ENCODE assay signal across 24 cellular contexts in genomic region chr1:163864207-163864606, GRCh38.
"Had no signal": no experiment of that assay in that cellular context is flagged by ENCODE, and none has a peak within 500 bp of the region (broad histone marks: within the 10 kb centered on the region; RNA-seq: fewer than 3 reads in every experiment).

No MANE protein-coding gene starts in this region.

- H2AFZ ChIP-seq: hepatocyte, neural progenitor cell, parathyroid adenoma had no signal

- H3K4me3 Mint-ChIP-seq: naive thymus-derived CD8-positive, alpha-beta T cell; nephron progenitor cell; neural progenitor cell; stimulated activated memory B cell treated with anti-CD40 and anti-IgM and Interleukin-4, amounts not matched to agents 10 μg/mL and 1 μg/mL and 100 μg/mL, for 72 hours; stimulated activated naive CD8-positive, alpha-beta T cell treated with anti-CD3 and anti-CD28 coated beads, Interleukin-15, amount 100 ng/mL, for 72 hours; type B pancreatic cell had no signal

- H3K4me1 ChIP-seq: lower lobe of right lung, neural progenitor cell, parathyroid adenoma, psoas muscle, right lobe of liver, tibial nerve, uterus had no signal

- DNase-seq: lower lobe of right lung; mammary epithelial cell; mesenchymal stem cell; naive thymus-derived CD8-positive, alpha-beta T cell; nephron progenitor cell; occipital lobe; psoas muscle; right lobe of liver; stimulated activated CD4-positive, alpha-beta T cell treated with anti-CD3 and anti-CD28 coated beads, Interleukin-1b, Interleukin-23, amount 100 ng/mL, for 48 hours; stimulated activated CD4-positive, alpha-beta T cell treated with anti-CD3 and anti-CD28 coated beads, Interleukin-2, amount 100 ng/mL, for 48 hours; stimulated activated CD4-positive, alpha-beta T cell treated with anti-CD3 and anti-CD28 coated beads, Interleukin-4, amount 100 ng/mL, for 4 hours; stimulated activated CD8-positive, alpha-beta memory T cell treated with anti-CD3 and anti-CD28 coated beads, Interleukin-4, amount 100 ng/mL, for 48 hours; stimulated activated naive CD4-positive, alpha-beta T cell treated with Interleukin-2 at 50 U/mL for 16 hours; stimulated activated naive CD8-positive, alpha-beta T cell treated with anti-CD3 and anti-CD28 coated beads, Interleukin-15, amount 100 ng/mL, for 72 hours; substantia nigra had no signal

- H3K9ac ChIP-seq: neural progenitor cell, parathyroid adenoma had no signal

- H3K79me2 ChIP-seq: hepatocyte, parathyroid adenoma had no signal

- H3K27ac ChIP-seq: hepatocyte, lower lobe of right lung, neural progenitor cell, neutrophil, parathyroid adenoma, psoas muscle, right lobe of liver, tibial nerve had no signal

- ATAC-seq: lower lobe of right lung; naive thymus-derived CD8-positive, alpha-beta T cell; psoas muscle; right lobe of liver; stimulated activated memory B cell treated with anti-CD40 and anti-IgM and Interleukin-4, amounts not matched to agents 10 μg/mL and 1 μg/mL and 100 μg/mL, for 72 hours; stimulated activated naive CD8-positive, alpha-beta T cell treated with anti-CD3 and anti-CD28 coated beads, Interleukin-15, amount 100 ng/mL, for 72 hours had no signal

- H3K4me1 Mint-ChIP-seq: naive thymus-derived CD8-positive, alpha-beta T cell; nephron progenitor cell; neural progenitor cell; stimulated activated memory B cell treated with anti-CD40 and anti-IgM and Interleukin-4, amounts not matched to agents 10 μg/mL and 1 μg/mL and 100 μg/mL, for 72 hours; stimulated activated naive CD8-positive, alpha-beta T cell treated with anti-CD3 and anti-CD28 coated beads, Interleukin-15, amount 100 ng/mL, for 72 hours had no signal

- H3K27me3 ChIP-seq: hepatocyte, neural progenitor cell, neutrophil, right lobe of liver, tibial nerve, uterus had no signal

- H3K4me2 ChIP-seq: hepatocyte, neural progenitor cell, smooth muscle cell had no signal

- H3K9me3 ChIP-seq: lower lobe of right lung, neutrophil, right lobe of liver had no signal

- H3K27me3 Mint-ChIP-seq: stimulated activated memory B cell treated with anti-CD40 and anti-IgM and Interleukin-4, amounts not matched to agents 10 μg/mL and 1 μg/mL and 100 μg/mL, for 72 hours; stimulated activated naive CD8-positive, alpha-beta T cell treated with anti-CD3 and anti-CD28 coated beads, Interleukin-15, amount 100 ng/mL, for 72 hours; type B pancreatic cell had no signal

- H3K36me3 ChIP-seq: lower lobe of right lung, neural progenitor cell, neutrophil, right lobe of liver, tibial nerve, uterus had no signal

- H3K36me3 Mint-ChIP-seq: naive thymus-derived CD8-positive, alpha-beta T cell; neural progenitor cell; stimulated activated memory B cell treated with anti-CD40 and anti-IgM and Interleukin-4, amounts not matched to agents 10 μg/mL and 1 μg/mL and 100 μg/mL, for 72 hours; type B pancreatic cell had no signal

- H3K27ac Mint-ChIP-seq: naive thymus-derived CD8-positive, alpha-beta T cell; nephron progenitor cell; neural progenitor cell; stimulated activated memory B cell treated with anti-CD40 and anti-IgM and Interleukin-4, amounts not matched to agents 10 μg/mL and 1 μg/mL and 100 μg/mL, for 72 hours; stimulated activated naive CD8-positive, alpha-beta T cell treated with anti-CD3 and anti-CD28 coated beads, Interleukin-15, amount 100 ng/mL, for 72 hours; type B pancreatic cell had no signal

- H3K4me3 ChIP-seq: hepatocyte, lower lobe of right lung, neural progenitor cell, psoas muscle, right lobe of liver, smooth muscle cell, tibial nerve, uterus had no signal
